ENCODE assay signal across 12 cellular contexts in genomic region chr3:141544697-141545096, GRCh38. TPM values are rescaled to one million over a fixed set of nuclear protein-coding genes. Genes with fewer than 3 reads are reported as not detected.
DNase-seq lines count a peak whose midpoint lies in the region; ATAC-seq and TF ChIP-seq lines count a peak whose summit lies in the region.
"Had no signal": no experiment of that assay in that cellular context is flagged by ENCODE, and none has a peak within 500 bp of the region (broad histone marks: within the 10 kb centered on the region; RNA-seq: fewer than 3 reads in every experiment).

No MANE protein-coding gene starts in this region.

- no peaks in the 10 kb centered on the region for H3K9me2 ChIP-seq in Karpas-422 (replicated peaks; ENCODE audit: insufficient read depth, low read length)

- peaks cover 57% of the 10 kb centered on the region for H3K9me3 ChIP-seq in KOPT-K1 (ENCODE audit: insufficient read depth, low read length, poor library complexity, severe bottlenecking)
- peaks cover 6% of the 10 kb centered on the region for H3K9me3 ChIP-seq in mucosa of descending colon
- peaks cover 13% of the 10 kb centered on the region for H3K9me3 ChIP-seq in Karpas-422 (ENCODE audit: low read length)

- H3K27me3 Mint-ChIP-seq in activated CD4-positive, alpha-beta T cell treated with anti-CD3 and anti-CD28 coated beads, Interleukin-2, amount 10 ng/mL, durations not matched to agents 7 days and 5 days, result no peaks in the 10 kb centered on the region
- H3K27me3 Mint-ChIP-seq in activated naive CD4-positive, alpha-beta T cell treated with anti-CD3 and anti-CD28 coated beads, Interleukin-2, amount 10 ng/mL, durations not matched to agents 7 days and 5 days, result no peaks in the 10 kb centered on the region

- H3K4me3 ChIP-seq in mucosa of descending colon (no peak overlapping the region), Karpas-422 (ENCODE audit: low read length) (no peak overlapping the region)
- H3K4me3 ChIP-seq: psoas muscle, SJSA1, thoracic aorta had no signal

- H3K27ac ChIP-seq in KOPT-K1 (ENCODE audit: low read depth, low read length, poor library complexity, severe bottlenecking) (peak overlapping the region; percentile 63), Karpas-422 (ENCODE audit: low read length) (no peak overlapping the region)
- H3K27ac ChIP-seq: psoas muscle, SJSA1, thoracic aorta had no signal

- H3K9me3 Mint-ChIP-seq in activated CD4-positive, alpha-beta T cell treated with anti-CD3 and anti-CD28 coated beads, Interleukin-2, amount 10 ng/mL, durations not matched to agents 7 days and 5 days, result peaks cover 46% of the 10 kb centered on the region
- H3K9me3 Mint-ChIP-seq in activated naive CD4-positive, alpha-beta T cell treated with anti-CD3 and anti-CD28 coated beads, Interleukin-2, amount 10 ng/mL, durations not matched to agents 7 days and 5 days, result peaks cover 44% of the 10 kb centered on the region

- no peak for TF ChIP-seq CTCF in mucosa of descending colon (IDR thresholded peaks at IDR 0.05)

- CTCF ChIA-PET in activated CD4-positive, alpha-beta T cell treated with anti-CD3 and anti-CD28 coated beads, Interleukin-2, amount 10 ng/mL, durations not matched to agents 7 days and 5 days (lab: Charles Lee), result interaction anchor here (0.6 to 1.5 kb wide), 3 partner anchors 10 to 90 kb away, joined by 3 to 4 read pairs (median 3); no protein-coding TSS in a partner anchor
- CTCF ChIA-PET in activated naive CD4-positive, alpha-beta T cell treated with anti-CD3 and anti-CD28 coated beads, Interleukin-2, amount 10 ng/mL, durations not matched to agents 7 days and 5 days (lab: Charles Lee), result interaction anchor here (1.0 to 1.2 kb wide), 2 partner anchors 16 to 92 kb away, joined by 3 read pairs; no protein-coding TSS in a partner anchor

- H3K36me3 ChIP-seq in KOPT-K1 (ENCODE audit: insufficient read depth, low read length) (peaks cover 83% of the 10 kb centered on the region), mucosa of descending colon (ENCODE audit: low read depth) (no peaks in the 10 kb centered on the region), Karpas-422 (ENCODE audit: insufficient read depth, low read length) (peaks cover 48% of the 10 kb centered on the region)
- H3K36me3 ChIP-seq: thoracic aorta had no signal

- peak; percentile 35 for DNase-seq in activated CD4-positive, alpha-beta T cell treated with anti-CD3 and anti-CD28 coated beads, Interleukin-2, amount 10 ng/mL, durations not matched to agents 7 days and 5 days
- DNase-seq in activated CD4-positive, alpha-beta T cell treated with anti-CD3 and anti-CD28 coated beads, Interleukin-2, amount 50 U/mL, for 48 hours, result no peak
- no peak for DNase-seq in activated naive CD4-positive, alpha-beta T cell treated with anti-CD3 and anti-CD28 coated beads, Interleukin-2, amount 10 ng/mL, durations not matched to agents 7 days and 5 days
- peak in 1 of 3 donors; percentile 56 for DNase-seq in mucosa of descending colon
- no peak for DNase-seq in activated CD8-positive, alpha-beta memory T cell treated with anti-CD3 and anti-CD28 coated beads for 24 hours
- no peak for DNase-seq in NCI-H1417 (lab: John Stamatoyannopoulos, UW)
- DNase-seq in Karpas-422, result no peak
- DNase-seq: NCI-H69, psoas muscle had no signal

- H3K9ac ChIP-seq in Karpas-422 (ENCODE audit: low read length), result no peak overlapping the region

- peak overlapping the region; percentile 43 for H3K27ac Mint-ChIP-seq in activated CD4-positive, alpha-beta T cell treated with anti-CD3 and anti-CD28 coated beads, Interleukin-2, amount 10 ng/mL, durations not matched to agents 7 days and 5 days
- peak overlapping the region; percentile 73 for H3K27ac Mint-ChIP-seq in activated naive CD4-positive, alpha-beta T cell treated with anti-CD3 and anti-CD28 coated beads, Interleukin-2, amount 10 ng/mL, durations not matched to agents 7 days and 5 days

- peaks cover 55% of the 10 kb centered on the region for H3K4me1 Mint-ChIP-seq in activated CD4-positive, alpha-beta T cell treated with anti-CD3 and anti-CD28 coated beads, Interleukin-2, amount 10 ng/mL, durations not matched to agents 7 days and 5 days
- peaks cover 43% of the 10 kb centered on the region for H3K4me1 Mint-ChIP-seq in activated naive CD4-positive, alpha-beta T cell treated with anti-CD3 and anti-CD28 coated beads, Interleukin-2, amount 10 ng/mL, durations not matched to agents 7 days and 5 days

- H3K36me3 Mint-ChIP-seq in activated CD4-positive, alpha-beta T cell treated with anti-CD3 and anti-CD28 coated beads, Interleukin-2, amount 10 ng/mL, durations not matched to agents 7 days and 5 days (ENCODE audit: low read depth), result peaks cover 89% of the 10 kb centered on the region
- peaks cover 79% of the 10 kb centered on the region for H3K36me3 Mint-ChIP-seq in activated naive CD4-positive, alpha-beta T cell treated with anti-CD3 and anti-CD28 coated beads, Interleukin-2, amount 10 ng/mL, durations not matched to agents 7 days and 5 days

- POLR2A ChIA-PET in activated CD4-positive, alpha-beta T cell treated with anti-CD3 and anti-CD28 coated beads, Interleukin-2, amount 10 ng/mL, durations not matched to agents 7 days and 5 days (lab: Charles Lee), result no interaction called here

- no peaks in the 10 kb centered on the region for H4K20me1 ChIP-seq in Karpas-422 (ENCODE audit: insufficient read depth, low read depth, low read length)

- H3K79me2 ChIP-seq in Karpas-422 (ENCODE audit: low read length), result peaks cover 54% of the 10 kb centered on the region

- ATAC-seq in mucosa of descending colon, result peak; percentile 94
- ATAC-seq: psoas muscle had no signal

- peak overlapping the region; percentile 8 for H3K4me3 Mint-ChIP-seq in activated CD4-positive, alpha-beta T cell treated with anti-CD3 and anti-CD28 coated beads, Interleukin-2, amount 10 ng/mL, durations not matched to agents 7 days and 5 days
- H3K4me3 Mint-ChIP-seq in activated naive CD4-positive, alpha-beta T cell treated with anti-CD3 and anti-CD28 coated beads, Interleukin-2, amount 10 ng/mL, durations not matched to agents 7 days and 5 days, result no peak overlapping the region

- no peak overlapping the region for H3K4me2 ChIP-seq in Karpas-422 (ENCODE audit: low read depth, low read length, poor library complexity, severe bottlenecking)

- intact Hi-C loops in mucosa of descending colon (cut with DNase I, micrococcal nuclease), result no loop called here

- no peaks in the 10 kb centered on the region for H3K4me1 ChIP-seq in mucosa of descending colon (ENCODE audit: low read depth)
- H3K4me1 ChIP-seq in Karpas-422 (ENCODE audit: low read length), result no peaks in the 10 kb centered on the region
- H3K4me1 ChIP-seq: psoas muscle, SJSA1 had no signal

- H2AFZ ChIP-seq in Karpas-422 (ENCODE audit: low read length), result no peak overlapping the region

- H3K27me3 ChIP-seq in Karpas-422 (ENCODE audit: low read length), result no peaks in the 10 kb centered on the region
- H3K27me3 ChIP-seq: SJSA1 had no signal

RNA-seq across cellular contexts. Expression of gene RASA2, which starts 57.9 kb away (rescaled TPM):
- total RNA-seq in activated CD4-positive, alpha-beta T cell treated with anti-CD3 and anti-CD28 coated beads, Interleukin-2, amount 10 ng/mL, durations not matched to agents 7 days and 5 days, result 10 to 100 TPM; 46.5 to 54.1 TPM
- total RNA-seq in mucosa of descending colon, result 10 to 100 TPM; 15.5 to 22.5 (median 21.7) TPM
- total RNA-seq in Karpas-422 (2014; rRNA removed; shearing (Covaris generic); ENCODE audit: low replicate concordance), result 11.5 and 27.1 TPM in 2 replicates
